ENCODE assay signal across 36 cellular contexts in the genomic region with DNA sequence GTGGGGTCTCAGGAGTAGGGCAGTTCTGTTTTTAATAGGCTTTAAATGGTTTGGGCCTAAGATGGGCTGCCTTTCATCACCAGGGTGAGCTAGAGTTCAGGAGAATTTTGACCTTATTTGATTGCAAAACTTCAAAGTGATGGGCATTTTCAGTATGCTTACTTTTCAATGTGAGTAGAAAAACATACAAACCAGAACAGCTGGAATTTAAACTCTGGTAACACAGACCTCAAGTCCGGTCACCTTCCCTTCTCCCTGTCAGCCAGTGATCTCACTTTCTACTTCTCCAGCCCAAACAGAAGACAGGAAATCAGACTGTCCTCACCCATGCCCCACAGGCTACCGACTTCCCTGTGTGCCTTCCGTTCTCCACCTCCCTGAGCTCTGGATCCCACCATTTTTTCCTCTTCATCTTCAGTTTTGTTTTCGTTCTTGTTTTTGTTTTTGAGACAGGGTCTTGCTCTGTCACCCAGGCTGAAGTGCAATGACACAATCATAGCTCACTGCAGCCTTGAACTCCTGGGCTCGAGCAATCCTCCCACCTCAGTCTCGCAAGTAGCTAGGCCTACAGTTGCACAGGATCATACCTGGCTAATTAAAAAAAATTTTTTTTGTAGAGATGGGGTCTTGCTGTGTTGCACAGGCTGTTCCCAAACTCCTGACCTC.
"Had no signal": no experiment of that assay in that cellular context is flagged by ENCODE, and none has a peak within 500 bp of the region (broad histone marks: within the 10 kb centered on the region; RNA-seq: fewer than 3 reads in every experiment).

No MANE protein-coding gene starts in this region.

- H3K36me3 Mint-ChIP-seq: brain had no signal

- H3K27ac Mint-ChIP-seq: activated CD8-positive, alpha-beta T cell treated with anti-CD3 and anti-CD28 coated beads, Interleukin-2, amount 10 ng/mL, durations not matched to agents 7 days and 5 days; activated naive CD4-positive, alpha-beta T cell treated with anti-CD3 and anti-CD28 coated beads for 36 hours; activated naive CD4-positive, alpha-beta T cell treated with anti-CD3 and anti-CD28 coated beads, Interleukin-2, amount 50 U/mL, for 72 hours; activated T-cell treated with anti-CD3 and anti-CD28 coated beads, Interleukin-2, amount 50 U/mL, for 24 hours; activated T-helper 2 cell treated with anti-CD3 and anti-CD28 coated beads, Interferon-gamma antibody, Interleukin-2, Interleukin-4, amounts not matched to agents 10 μg/mL and 5 μg/mL and 100 μg/mL, durations not matched to agents 14 hours and 24 hours and 36 hours; brain had no signal

- H3K4me3 ChIP-seq: adrenal gland, cardiac muscle cell, Peyer's patch had no signal

- H3K4me1 Mint-ChIP-seq: brain; central memory CD8-positive, alpha-beta T cell had no signal

- H3K4me1 ChIP-seq: adrenal gland, Peyer's patch had no signal

- H3K27me3 ChIP-seq: adrenal gland, cardiac muscle cell, Peyer's patch had no signal

- H3K27me3 Mint-ChIP-seq: brain had no signal

- H3K9me3 Mint-ChIP-seq: activated naive CD4-positive, alpha-beta T cell treated with anti-CD3 and anti-CD28 coated beads for 36 hours; activated T-helper 2 cell treated with anti-CD3 and anti-CD28 coated beads, Interferon-gamma antibody, Interleukin-2, Interleukin-4, amounts not matched to agents 10 μg/mL and 5 μg/mL and 100 μg/mL, durations not matched to agents 14 hours and 24 hours and 36 hours had no signal

- FAIRE-seq: astrocyte had no signal

- H3K27ac ChIP-seq: adrenal gland, cardiac muscle cell, Peyer's patch, WERI-Rb-1 had no signal

- H3K9me3 ChIP-seq: adrenal gland, Peyer's patch had no signal

- DNase-seq: activated CD4-positive, alpha-beta T cell treated with anti-CD3 and anti-CD28 coated beads for 1 hour; activated CD4-positive, alpha-beta T cell treated with anti-CD3 and anti-CD28 coated beads for 48 hours; activated CD4-positive, alpha-beta T cell treated with anti-CD3 and anti-CD28 coated beads, Interleukin-2, amount 50 U/mL, for 4 hours; activated CD4-positive, CD25-positive, alpha-beta regulatory T cell; activated CD8-positive, alpha-beta T cell treated with anti-CD3 and anti-CD28 coated beads, Interleukin-2, amount 10 ng/mL, durations not matched to agents 7 days and 5 days; activated gamma-delta T cell treated with Interleukin-2 at 50 U/mL for 16 hours; activated naive CD4-positive, alpha-beta T cell treated with anti-CD3 and anti-CD28 coated beads for 36 hours; activated T-cell treated with anti-CD3 and anti-CD28 coated beads, Interleukin-2, amount 50 U/mL, for 24 hours; adrenal gland; Karpas-422; KBM-7; NCI-H1048; NCI-H1105 treated with DMSO at 0.1 percent for 48 hours; NCI-H1436; NCI-H187; NCI-H2029 treated with DMSO at 0.1 percent for 48 hours; NCI-H2107; NCI-H2171; NCI-H510A; NCI-H526; NCI-H748 treated with DMSO at 0.1 percent for 48 hours; NK-92 treated with Interleukin-12 subunit alpha and Interleukin-12 subunit beta, amount 100 ng/mL, for 24 hours; PC-3; Peyer's patch; Right ventricle myocardium superior; SW 1271; T-helper 1 cell; T-helper 2 cell; T1000; WERI-Rb-1 had no signal

- H3K36me3 ChIP-seq: adrenal gland, cardiac muscle cell, Peyer's patch, WERI-Rb-1 had no signal

- ATAC-seq: activated CD8-positive, alpha-beta T cell treated with anti-CD3 and anti-CD28 coated beads, Interleukin-2, amount 10 ng/mL, durations not matched to agents 7 days and 5 days; activated naive CD4-positive, alpha-beta T cell treated with anti-CD3 and anti-CD28 coated beads, Interleukin-2, amount 50 U/mL, for 72 hours; PC-3 had no signal

- H3K4me3 Mint-ChIP-seq: activated CD8-positive, alpha-beta T cell treated with anti-CD3 and anti-CD28 coated beads, Interleukin-2, amount 10 ng/mL, durations not matched to agents 7 days and 5 days; activated naive CD4-positive, alpha-beta T cell treated with anti-CD3 and anti-CD28 coated beads for 36 hours; activated T-cell treated with anti-CD3 and anti-CD28 coated beads, Interleukin-2, amount 50 U/mL, for 24 hours; brain; central memory CD8-positive, alpha-beta T cell had no signal
